Comparison of ENCODE assay signal across 11 cellular contexts in the genomic region with DNA sequence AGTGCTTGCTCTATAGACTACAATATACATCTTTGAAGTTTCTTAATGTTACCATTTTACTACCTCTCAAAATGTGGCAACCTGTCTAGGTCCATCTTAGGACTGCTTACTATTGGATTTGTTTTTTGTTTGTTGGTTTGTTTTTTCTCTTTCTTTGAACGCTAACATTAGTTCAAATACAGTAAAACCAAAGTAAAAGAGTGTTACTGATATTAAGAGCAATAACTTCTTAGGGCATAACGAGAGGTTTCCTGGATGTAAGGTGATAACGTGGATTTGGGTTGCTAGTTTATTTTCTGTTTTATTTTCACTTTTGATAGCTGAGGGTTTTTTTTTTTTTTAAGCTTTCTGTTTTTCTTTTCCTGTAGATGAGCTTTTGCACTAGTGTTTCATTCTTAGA. TPM values are rescaled to one million over a fixed set of nuclear protein-coding genes. Genes with fewer than 3 reads are reported as not detected.
DNase-seq lines count a peak whose midpoint lies in the region; ATAC-seq and TF ChIP-seq lines count a peak whose summit lies in the region.
"Had no signal": no experiment of that assay in that cellular context is flagged by ENCODE, and none has a peak within 500 bp of the region (broad histone marks: within the 10 kb centered on the region; RNA-seq: fewer than 3 reads in every experiment).

No MANE protein-coding gene starts in this region.

- H3K4me1 Mint-ChIP-seq in GM23338 (peaks cover 29% of the 10 kb centered on the region), T-helper 17 cell (peaks cover 20% of the 10 kb centered on the region)
- peaks cover 22% of the 10 kb centered on the region for H3K4me1 Mint-ChIP-seq in stimulated activated memory B cell treated with anti-CD40 and anti-IgM and Interleukin-4, amounts not matched to agents 10 μg/mL and 1 μg/mL and 100 μg/mL, for 72 hours

- H3K27ac Mint-ChIP-seq in GM23338: no peak overlapping the region
- H3K27ac Mint-ChIP-seq in T-helper 17 cell: peak overlapping the region; percentile 93
- H3K27ac Mint-ChIP-seq in stimulated activated memory B cell treated with anti-CD40 and anti-IgM and Interleukin-4, amounts not matched to agents 10 μg/mL and 1 μg/mL and 100 μg/mL, for 72 hours: peak overlapping the region; percentile 85

- peaks cover 12% of the 10 kb centered on the region for H3K9me3 Mint-ChIP-seq in GM23338
- H3K9me3 Mint-ChIP-seq in stimulated activated memory B cell treated with anti-CD40 and anti-IgM and Interleukin-4, amounts not matched to agents 10 μg/mL and 1 μg/mL and 100 μg/mL, for 72 hours: no peaks in the 10 kb centered on the region

- H3K36me3 ChIP-seq in heart right ventricle (peaks cover 0 to 28% (median 13%) of the 10 kb centered on the region in 9 donors), GM23338 (ENCODE audit: insufficient read depth) (no peaks in the 10 kb centered on the region)

- peak overlapping the region in 4 of 10 donors; percentile 12 to 68 (median 34) for H3K27ac ChIP-seq in heart right ventricle
- H3K27ac ChIP-seq in GM23338 (ENCODE audit: low read depth): no peak overlapping the region
- H3K27ac ChIP-seq: C4-2B, tibial artery had no signal

- H3K36me3 Mint-ChIP-seq in GM23338 (ENCODE audit: low read depth) (peaks cover 28% of the 10 kb centered on the region), T-helper 17 cell (ENCODE audit: low read depth) (peaks cover 3% of the 10 kb centered on the region)
- H3K36me3 Mint-ChIP-seq in stimulated activated memory B cell treated with anti-CD40 and anti-IgM and Interleukin-4, amounts not matched to agents 10 μg/mL and 1 μg/mL and 100 μg/mL, for 72 hours: peaks cover 46% of the 10 kb centered on the region

- 51 to 77% methylated on average over 3 of the region's 3 CpGs for WGBS in heart right ventricle, 2 donors

- peak overlapping the region in 6 of 10 donors; percentile 16 to 35 (median 21) for H3K4me3 ChIP-seq in heart right ventricle
- no peak overlapping the region for H3K4me3 ChIP-seq in GM23338
- H3K4me3 ChIP-seq: tibial artery had no signal

- H3K9me3 ChIP-seq in heart right ventricle (peaks cover 0 to 11% (median 0%) of the 10 kb centered on the region in 11 donors), T-helper 17 cell (ENCODE audit: control insufficient read depth, low read length, poor library complexity, severe bottlenecking) (no peaks in the 10 kb centered on the region)

- H3K27me3 Mint-ChIP-seq in GM23338 (ENCODE audit: insufficient read depth, low read depth, poor library complexity): peaks cover 3% of the 10 kb centered on the region
- H3K27me3 Mint-ChIP-seq in T-helper 17 cell: no peaks in the 10 kb centered on the region
- no peaks in the 10 kb centered on the region for H3K27me3 Mint-ChIP-seq in stimulated activated memory B cell treated with anti-CD40 and anti-IgM and Interleukin-4, amounts not matched to agents 10 μg/mL and 1 μg/mL and 100 μg/mL, for 72 hours

- intact Hi-C loops in heart right ventricle (cut with DNase I): no loop called here
- intact Hi-C loops in left ventricle myocardium superior (cut with micrococcal nuclease): no loop called here

- no peak for TF ChIP-seq CTCF in heart right ventricle (IDR thresholded peaks at IDR 0.05)
- no peak for TF ChIP-seq CTCF in GM23338 (conservative IDR thresholded peaks at IDR 0.05; ENCODE audit: low read depth in 2 of 2)

- no peak for DNase-seq in heart right ventricle
- no peak for DNase-seq in left ventricle myocardium superior
- no peak for DNase-seq in GM23338 (ENCODE audit: low spot score)
- no peak for DNase-seq in T-helper 17 cell
- DNase-seq in C1 segment of cervical spinal cord (lab: John Stamatoyannopoulos, UW): no peak
- DNase-seq in HK-2 (ENCODE audit: unreplicated experiment): no peak
- no peak for DNase-seq in GDM1 (lab: John Stamatoyannopoulos, UW)
- DNase-seq: NCI-H1694 treated with DMSO at 0.1 percent for 48 hours, tibial artery had no signal

- H3K79me2 ChIP-seq in GM23338 (replicated peaks; ENCODE audit: insufficient read depth): 0 out of 2 replicates have a peak, but pooled peaks cover 6% of the 10 kb centered on the region

- no peak overlapping the region for H2AFZ ChIP-seq in GM23338

- H3K4me2 ChIP-seq in GM23338: peak overlapping the region; percentile 52

- H3K4me1 ChIP-seq in heart right ventricle (peaks cover 0 to 18% (median 0%) of the 10 kb centered on the region in 9 donors), GM23338 (ENCODE audit: insufficient read depth) (peaks cover 33% of the 10 kb centered on the region)
- H3K4me1 ChIP-seq: tibial artery had no signal

- H3K27me3 ChIP-seq in heart right ventricle: no peaks in the 10 kb centered on the region
- no peaks in the 10 kb centered on the region for H3K27me3 ChIP-seq in GM23338 (ENCODE audit: insufficient read depth)
- H3K27me3 ChIP-seq: tibial artery had no signal

- no peak for ATAC-seq in heart right ventricle
- ATAC-seq in left ventricle myocardium superior: no peak
- no peak for ATAC-seq in GM23338
- ATAC-seq in T-helper 17 cell: peak; percentile 46
- ATAC-seq in stimulated activated memory B cell treated with anti-CD40 and anti-IgM and Interleukin-4, amounts not matched to agents 10 μg/mL and 1 μg/mL and 100 μg/mL, for 72 hours: no peak

- H3K4me3 Mint-ChIP-seq in GM23338: no peak overlapping the region
- H3K4me3 Mint-ChIP-seq in T-helper 17 cell: peak overlapping the region; percentile 84
- H3K4me3 Mint-ChIP-seq in stimulated activated memory B cell treated with anti-CD40 and anti-IgM and Interleukin-4, amounts not matched to agents 10 μg/mL and 1 μg/mL and 100 μg/mL, for 72 hours: peak overlapping the region; percentile 74

- no peaks in the 10 kb centered on the region for H3F3A ChIP-seq in GM23338 (replicated peaks; ENCODE audit: low read depth)

- H4K20me1 ChIP-seq in GM23338 (replicated peaks; ENCODE audit: insufficient read depth): no peaks in the 10 kb centered on the region

- H3K9me2 ChIP-seq in GM23338 (ENCODE audit: insufficient read depth): no peaks in the 10 kb centered on the region

TF ChIP-seq in GM23338, 12 proteins besides CTCF, POLR2A, EP300 and RAD21 (continues in another document):
- TF ChIP-seq, protein P1, sequence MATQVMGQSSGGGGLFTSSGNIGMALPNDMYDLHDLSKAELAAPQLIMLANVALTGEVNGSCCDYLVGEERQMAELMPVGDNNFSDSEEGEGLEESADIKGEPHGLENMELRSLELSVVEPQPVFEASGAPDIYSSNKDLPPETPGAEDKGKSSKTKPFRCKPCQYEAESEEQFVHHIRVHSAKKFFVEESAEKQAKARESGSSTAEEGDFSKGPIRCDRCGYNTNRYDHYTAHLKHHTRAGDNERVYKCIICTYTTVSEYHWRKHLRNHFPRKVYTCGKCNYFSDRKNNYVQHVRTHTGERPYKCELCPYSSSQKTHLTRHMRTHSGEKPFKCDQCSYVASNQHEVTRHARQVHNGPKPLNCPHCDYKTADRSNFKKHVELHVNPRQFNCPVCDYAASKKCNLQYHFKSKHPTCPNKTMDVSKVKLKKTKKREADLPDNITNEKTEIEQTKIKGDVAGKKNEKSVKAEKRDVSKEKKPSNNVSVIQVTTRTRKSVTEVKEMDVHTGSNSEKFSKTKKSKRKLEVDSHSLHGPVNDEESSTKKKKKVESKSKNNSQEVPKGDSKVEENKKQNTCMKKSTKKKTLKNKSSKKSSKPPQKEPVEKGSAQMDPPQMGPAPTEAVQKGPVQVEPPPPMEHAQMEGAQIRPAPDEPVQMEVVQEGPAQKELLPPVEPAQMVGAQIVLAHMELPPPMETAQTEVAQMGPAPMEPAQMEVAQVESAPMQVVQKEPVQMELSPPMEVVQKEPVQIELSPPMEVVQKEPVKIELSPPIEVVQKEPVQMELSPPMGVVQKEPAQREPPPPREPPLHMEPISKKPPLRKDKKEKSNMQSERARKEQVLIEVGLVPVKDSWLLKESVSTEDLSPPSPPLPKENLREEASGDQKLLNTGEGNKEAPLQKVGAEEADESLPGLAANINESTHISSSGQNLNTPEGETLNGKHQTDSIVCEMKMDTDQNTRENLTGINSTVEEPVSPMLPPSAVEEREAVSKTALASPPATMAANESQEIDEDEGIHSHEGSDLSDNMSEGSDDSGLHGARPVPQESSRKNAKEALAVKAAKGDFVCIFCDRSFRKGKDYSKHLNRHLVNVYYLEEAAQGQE (IDR thresholded peaks at IDR 0.05; ENCODE audit: unreplicated experiment): no peak
- TF ChIP-seq, protein P2, sequence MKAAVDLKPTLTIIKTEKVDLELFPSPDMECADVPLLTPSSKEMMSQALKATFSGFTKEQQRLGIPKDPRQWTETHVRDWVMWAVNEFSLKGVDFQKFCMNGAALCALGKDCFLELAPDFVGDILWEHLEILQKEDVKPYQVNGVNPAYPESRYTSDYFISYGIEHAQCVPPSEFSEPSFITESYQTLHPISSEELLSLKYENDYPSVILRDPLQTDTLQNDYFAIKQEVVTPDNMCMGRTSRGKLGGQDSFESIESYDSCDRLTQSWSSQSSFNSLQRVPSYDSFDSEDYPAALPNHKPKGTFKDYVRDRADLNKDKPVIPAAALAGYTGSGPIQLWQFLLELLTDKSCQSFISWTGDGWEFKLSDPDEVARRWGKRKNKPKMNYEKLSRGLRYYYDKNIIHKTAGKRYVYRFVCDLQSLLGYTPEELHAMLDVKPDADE (IDR thresholded peaks at IDR 0.05): no peak
- no peak for TF ChIP-seq NANOG (IDR thresholded peaks at IDR 0.05; ENCODE audit: borderline replicate concordance)
- TF ChIP-seq STAT1 (IDR thresholded peaks at IDR 0.05; ENCODE audit: unreplicated experiment): no peak
- TF ChIP-seq EZH2 (IDR thresholded peaks at IDR 0.05; ENCODE audit: low read depth, unreplicated experiment): no peak
- TF ChIP-seq JUNB (IDR thresholded peaks at IDR 0.05; ENCODE audit: unreplicated experiment): no peak
- TF ChIP-seq ZNF331 (CRISPR knock-in tag; IDR thresholded peaks at IDR 0.05; ENCODE audit: low read depth): no peak
- no peak for TF ChIP-seq CREB1 (CRISPR knock-in tag; IDR thresholded peaks at IDR 0.05; ENCODE audit: low read depth)
- no peak for TF ChIP-seq EZH2phosphoT487 (IDR thresholded peaks at IDR 0.05; ENCODE audit: unreplicated experiment)
- no peak for TF ChIP-seq ZNF114 (CRISPR knock-in tag; IDR thresholded peaks at IDR 0.05)
- no peak for TF ChIP-seq POLR2AphosphoS5 (IDR thresholded peaks at IDR 0.05; ENCODE audit: low read depth)

RNA-seq across cellular contexts. Expression of a gene that starts 43.6 kb away (rescaled TPM):
- total RNA-seq in heart right ventricle (10 to 100 TPM; 12.0 to 28.6 (median 17.5) TPM), left ventricle myocardium superior (20.1 TPM), T-helper 17 cell (10 to 100 TPM; 23.9 to 25.3 TPM)
- polyA plus RNA-seq in heart right ventricle (1 to 10 TPM; 3.4 to 7.8 TPM), GM23338 (2016; fragmentation: Nextera tagmentation; extraction: Ambion mirVana) (19.2 and 23.4 TPM in 2 replicates)
- 47.4 and 49.9 TPM in 2 replicates for total RNA-seq in GM23338 (2014; rRNA removed; shearing (Covaris generic))
